1 cellular context compared by ENCODE assay signal in the genomic region with DNA sequence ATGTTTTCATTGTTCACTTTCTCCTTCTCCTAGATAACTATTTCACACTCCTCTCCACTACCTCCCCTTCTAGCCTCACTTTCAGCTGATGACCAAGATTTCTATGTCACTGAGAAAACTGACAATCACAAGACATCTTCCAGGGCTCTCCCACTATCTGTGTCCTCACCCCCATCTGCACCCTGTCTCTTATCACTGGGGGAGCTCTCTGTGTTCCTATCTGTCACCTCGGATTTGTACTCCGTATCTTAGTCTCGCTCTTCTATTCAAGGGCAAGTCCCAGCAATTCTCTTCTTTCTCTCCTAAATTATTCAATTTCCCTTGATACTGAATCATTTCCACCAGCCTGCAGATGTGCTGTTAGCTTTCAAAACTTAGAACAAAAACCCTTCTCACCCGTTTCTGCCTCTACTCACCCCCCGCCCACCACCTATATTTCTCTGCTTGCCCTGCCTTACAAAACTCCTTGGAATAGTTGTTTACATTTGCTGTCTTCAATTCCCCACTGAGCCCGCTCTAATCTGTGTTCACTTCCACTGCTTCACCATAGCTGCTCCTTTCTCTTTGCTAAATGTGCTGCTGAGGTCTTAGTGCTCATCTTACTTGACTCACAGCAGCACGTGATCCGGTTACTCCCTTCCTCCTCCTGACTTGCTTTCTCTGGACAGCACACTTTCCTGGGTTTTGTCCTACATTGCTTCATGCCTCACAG.
TF ChIP-seq lines count a peak whose summit lies in the region.

No MANE protein-coding gene starts in this region.

TF ChIP-seq in H1, 55 proteins besides CTCF, POLR2A, EP300 and RAD21:
- TF ChIP-seq NANOG (IDR thresholded peaks at IDR 0.05; ENCODE audit: insufficient read depth, low read depth, low read length, poor library complexity, severe bottlenecking) (no peak), RFX5 (IDR thresholded peaks at IDR 0.05; ENCODE audit: borderline replicate concordance, low read depth, low read length) (no peak), NRF1 (IDR thresholded peaks at IDR 0.05; ENCODE audit: low read depth, low read length) (no peak), GABPA (IDR thresholded peaks at IDR 0.05; ENCODE audit: borderline replicate concordance, insufficient read depth, low read length) (no peak), SP2 (IDR thresholded peaks at IDR 0.05; ENCODE audit: low read length) (no peak), SIX5 (IDR thresholded peaks at IDR 0.05; ENCODE audit: low read depth, low read length) (no peak), JUN (IDR thresholded peaks at IDR 0.05; ENCODE audit: low read depth, low read length) (no peak), YY1 (IDR thresholded peaks at IDR 0.05; ENCODE audit: low read depth, low read length) (no peak), TAF1 (IDR thresholded peaks at IDR 0.05; ENCODE audit: low read depth, low read length) (no peak), GTF2F1 (IDR thresholded peaks at IDR 0.05; ENCODE audit: borderline replicate concordance, low read depth, low read length) (no peak), BCL11A (IDR thresholded peaks at IDR 0.05; ENCODE audit: low read depth in 2 of 2, low read length in 2 of 2) (no peak), CBX5 (IDR thresholded peaks at IDR 0.05; ENCODE audit: low read depth, low read length) (no peak)
